In the genomic region with DNA sequence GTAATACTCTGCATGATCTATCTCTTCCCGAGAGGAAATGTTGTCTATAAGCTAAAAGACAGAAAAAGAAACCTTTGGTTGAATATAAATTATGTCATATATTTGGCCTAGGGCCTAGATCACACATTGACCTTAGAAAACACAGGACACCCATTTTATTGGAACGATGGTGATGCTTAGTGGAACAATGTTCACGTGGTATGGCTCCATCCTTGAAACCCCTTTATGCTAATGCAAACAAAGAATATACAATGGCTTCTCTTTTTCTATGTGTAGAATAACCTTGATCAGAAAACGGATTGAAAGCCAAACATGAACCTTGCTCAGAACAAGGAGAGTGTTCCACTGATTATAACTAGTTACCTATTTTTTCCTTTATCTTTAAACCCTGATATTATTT, we compare ENCODE assay signal across 26 cellular contexts. TPM values are rescaled to one million over a fixed set of nuclear protein-coding genes. Genes with fewer than 3 reads are reported as not detected.
DNase-seq lines count a peak whose midpoint lies in the region; ATAC-seq and TF ChIP-seq lines count a peak whose summit lies in the region.
"Had no signal": no experiment of that assay in that cellular context is flagged by ENCODE, and none has a peak within 500 bp of the region (broad histone marks: within the 10 kb centered on the region; RNA-seq: fewer than 3 reads in every experiment).

No MANE protein-coding gene starts in this region.

- H3K79me2 ChIP-seq in neural progenitor cell (ENCODE audit: low read depth), result peaks cover 38% of the 10 kb centered on the region

- H3K4me3 Mint-ChIP-seq in stimulated activated memory B cell treated with anti-CD40 and anti-IgM and Interleukin-4, amounts not matched to agents 10 μg/mL and 1 μg/mL and 100 μg/mL, for 72 hours, result no peak overlapping the region
- no peak overlapping the region for H3K4me3 Mint-ChIP-seq in neural progenitor cell
- H3K4me3 Mint-ChIP-seq: CD4-positive, CD25-positive, alpha-beta regulatory T cell; memory B cell; stimulated activated naive B cell treated with anti-CD40 and anti-IgM and Interleukin-4, amounts not matched to agents 10 μg/mL and 1 μg/mL and 100 μg/mL, for 72 hours had no signal

- no peak overlapping the region for H2AFZ ChIP-seq in neural progenitor cell (replicated peaks)

- 0 out of 2 replicates have a peak overlapping the region, but pooled peaks have one; percentile 35 for H3K27ac ChIP-seq in SK-N-MC
- no peak overlapping the region for H3K27ac ChIP-seq in neural progenitor cell
- H3K27ac ChIP-seq: ascending aorta, coronary artery, ovary, SJSA1, suprapubic skin, upper lobe of right lung had no signal

- peaks cover 15% of the 10 kb centered on the region for H3K4me1 ChIP-seq in neural progenitor cell
- H3K4me1 ChIP-seq: suprapubic skin, upper lobe of right lung had no signal

- no peaks in the 10 kb centered on the region for H3K27me3 Mint-ChIP-seq in stimulated activated memory B cell treated with anti-CD40 and anti-IgM and Interleukin-4, amounts not matched to agents 10 μg/mL and 1 μg/mL and 100 μg/mL, for 72 hours
- no peaks in the 10 kb centered on the region for H3K27me3 Mint-ChIP-seq in neural progenitor cell (ENCODE audit: insufficient read depth, low read depth)
- H3K27me3 Mint-ChIP-seq: CD4-positive, CD25-positive, alpha-beta regulatory T cell; memory B cell; stimulated activated naive B cell treated with anti-CD40 and anti-IgM and Interleukin-4, amounts not matched to agents 10 μg/mL and 1 μg/mL and 100 μg/mL, for 72 hours had no signal

- H3F3A ChIP-seq in neural progenitor cell (ENCODE audit: low read depth), result peaks cover 6% of the 10 kb centered on the region

- no peak for ATAC-seq in stimulated activated memory B cell treated with anti-CD40 and anti-IgM and Interleukin-4, amounts not matched to agents 10 μg/mL and 1 μg/mL and 100 μg/mL, for 72 hours
- ATAC-seq in left cardiac atrium (no peak), HG03354 (IDR thresholded peaks at IDR 0.05; ENCODE audit: poor library complexity, severe bottlenecking, unreplicated experiment) (no peak)
- ATAC-seq: activated CD4-positive, CD25-positive, alpha-beta regulatory T cell treated with anti-CD3 and anti-CD28 coated beads, Interleukin-2, amount 50 U/mL, for 24 hours; stimulated activated naive B cell treated with anti-CD40 and anti-IgM and Interleukin-4, amounts not matched to agents 10 μg/mL and 1 μg/mL and 100 μg/mL, for 72 hours; upper lobe of right lung had no signal

- H3K9me3 ChIP-seq in SK-N-MC (ENCODE audit: low read depth, low read length) (no peaks in the 10 kb centered on the region), neural progenitor cell (ENCODE audit: low read depth) (no peaks in the 10 kb centered on the region)
- H3K9me3 ChIP-seq: ascending aorta, ovary, SJSA1, suprapubic skin, upper lobe of right lung had no signal

- H3K36me3 Mint-ChIP-seq in stimulated activated memory B cell treated with anti-CD40 and anti-IgM and Interleukin-4, amounts not matched to agents 10 μg/mL and 1 μg/mL and 100 μg/mL, for 72 hours, result peaks cover 46% of the 10 kb centered on the region
- peaks cover 26% of the 10 kb centered on the region for H3K36me3 Mint-ChIP-seq in neural progenitor cell

- no peaks in the 10 kb centered on the region for H4K20me1 ChIP-seq in neural progenitor cell (ENCODE audit: low read depth)

- H3K4me2 ChIP-seq in neural progenitor cell, result no peak overlapping the region

- no peak for TF ChIP-seq CTCF in LNCaP clone FGC (IDR thresholded peaks at IDR 0.05; ENCODE audit: control insufficient read depth, extremely low read depth, insufficient read depth)
- no peak for TF ChIP-seq CTCF in neural progenitor cell (IDR thresholded peaks at IDR 0.05)

- no peak overlapping the region for H3K4me3 ChIP-seq in LNCaP clone FGC (ENCODE audit: low read depth, low read length)
- no peak overlapping the region for H3K4me3 ChIP-seq in SK-N-MC
- H3K4me3 ChIP-seq in neural progenitor cell, result no peak overlapping the region
- H3K4me3 ChIP-seq: ascending aorta, coronary artery, ovary, SJSA1, suprapubic skin, upper lobe of right lung had no signal

- no peaks in the 10 kb centered on the region for H3K9me3 Mint-ChIP-seq in stimulated activated memory B cell treated with anti-CD40 and anti-IgM and Interleukin-4, amounts not matched to agents 10 μg/mL and 1 μg/mL and 100 μg/mL, for 72 hours
- no peaks in the 10 kb centered on the region for H3K9me3 Mint-ChIP-seq in neural progenitor cell
- H3K9me3 Mint-ChIP-seq: CD4-positive, CD25-positive, alpha-beta regulatory T cell; memory B cell had no signal

- intact Hi-C loops in left cardiac atrium (cut with DNase I), result no loop called here

- H3K27me3 ChIP-seq in neural progenitor cell, result no peaks in the 10 kb centered on the region
- H3K27me3 ChIP-seq: ascending aorta, ovary, SJSA1, suprapubic skin, upper lobe of right lung had no signal

- H3K27ac Mint-ChIP-seq in stimulated activated memory B cell treated with anti-CD40 and anti-IgM and Interleukin-4, amounts not matched to agents 10 μg/mL and 1 μg/mL and 100 μg/mL, for 72 hours, result peak overlapping the region; percentile 71
- H3K27ac Mint-ChIP-seq in neural progenitor cell, result no peak overlapping the region
- H3K27ac Mint-ChIP-seq: CD4-positive, CD25-positive, alpha-beta regulatory T cell; memory B cell; stimulated activated naive B cell treated with anti-CD40 and anti-IgM and Interleukin-4, amounts not matched to agents 10 μg/mL and 1 μg/mL and 100 μg/mL, for 72 hours had no signal

- peak; percentile 64 for DNase-seq in DMS 273 (lab: John Stamatoyannopoulos, UW; ENCODE audit: unreplicated experiment)
- DNase-seq in DMS 273 treated with DMSO at 0.1 percent for 48 hours (lab: John Stamatoyannopoulos, UW), result no peak
- peak; percentile 65 for DNase-seq in LNCaP clone FGC (ENCODE audit: low read depth)
- no peak for DNase-seq in SK-N-MC (ENCODE audit: low read depth, low spot score)
- DNase-seq in neural progenitor cell (ENCODE audit: low spot score), result no peak
- no peak for DNase-seq in left cardiac atrium
- DNase-seq: 8988T; activated CD4-positive, alpha-beta T cell treated with anti-CD3 and anti-CD28 coated beads, Interleukin-2, amount 50 U/mL, for 48 hours; activated T-cell treated with anti-CD3 and anti-CD28 coated beads, Interleukin-2, amount 50 U/mL, for 48 hours; CD4-positive, CD25-positive, alpha-beta regulatory T cell; effector CD8-positive, alpha-beta T cell; HCEC 1CT; NCI-H2029; ovary; RPMI8226; stimulated activated CD4-positive, alpha-beta T cell treated with anti-CD3 and anti-CD28 coated beads, Interleukin-15, amount 100 ng/mL, for 24 hours; stimulated activated naive B cell treated with anti-CD40 and anti-IgM and Interleukin-4, amounts not matched to agents 10 μg/mL and 1 μg/mL and 100 μg/mL, for 72 hours; upper lobe of right lung had no signal

- H3K4me1 Mint-ChIP-seq in stimulated activated memory B cell treated with anti-CD40 and anti-IgM and Interleukin-4, amounts not matched to agents 10 μg/mL and 1 μg/mL and 100 μg/mL, for 72 hours, result peaks cover 60% of the 10 kb centered on the region
- H3K4me1 Mint-ChIP-seq in neural progenitor cell, result no peaks in the 10 kb centered on the region

- peaks cover 65% of the 10 kb centered on the region for H3K36me3 ChIP-seq in SK-N-MC (ENCODE audit: insufficient read depth, low read length)
- H3K36me3 ChIP-seq in neural progenitor cell, result peaks cover 11% of the 10 kb centered on the region
- H3K36me3 ChIP-seq: ascending aorta, ovary had no signal

- H3K9ac ChIP-seq in SK-N-MC (ENCODE audit: insufficient read length), result no peak overlapping the region
- no peak overlapping the region for H3K9ac ChIP-seq in neural progenitor cell

RNA-seq across cellular contexts. Expression of a gene that starts 24.5 kb away (rescaled TPM):
- total RNA-seq in neural progenitor cell (ENCODE audit: low replicate concordance) (122 and 154 TPM in 2 replicates), left cardiac atrium (10 to 100 TPM; 46.0 to 50.1 TPM)

RNA-seq across cellular contexts. Expression of a gene that starts 24.6 kb away (rescaled TPM):
- total RNA-seq in neural progenitor cell (ENCODE audit: low replicate concordance), result 13.7 and 13.8 TPM in 2 replicates
- 10 to 100 TPM in 1 of 2 donors, 1 to 10 TPM in 1; 8.5 to 12.4 TPM for total RNA-seq in left cardiac atrium

Comparison
In these comparisons a context has a peak if more than half of its experiments do, and no peak if none do; other contexts are left out.
1. DNase-seq: peak in DMS 273 (single experiment) and LNCaP clone FGC (single experiment); none in DMS 273 treated with DMSO at 0.1 percent for 48 hours (single experiment), SK-N-MC (single experiment), neural progenitor cell (single experiment) and left cardiac atrium (single experiment).